In the genomic region with DNA sequence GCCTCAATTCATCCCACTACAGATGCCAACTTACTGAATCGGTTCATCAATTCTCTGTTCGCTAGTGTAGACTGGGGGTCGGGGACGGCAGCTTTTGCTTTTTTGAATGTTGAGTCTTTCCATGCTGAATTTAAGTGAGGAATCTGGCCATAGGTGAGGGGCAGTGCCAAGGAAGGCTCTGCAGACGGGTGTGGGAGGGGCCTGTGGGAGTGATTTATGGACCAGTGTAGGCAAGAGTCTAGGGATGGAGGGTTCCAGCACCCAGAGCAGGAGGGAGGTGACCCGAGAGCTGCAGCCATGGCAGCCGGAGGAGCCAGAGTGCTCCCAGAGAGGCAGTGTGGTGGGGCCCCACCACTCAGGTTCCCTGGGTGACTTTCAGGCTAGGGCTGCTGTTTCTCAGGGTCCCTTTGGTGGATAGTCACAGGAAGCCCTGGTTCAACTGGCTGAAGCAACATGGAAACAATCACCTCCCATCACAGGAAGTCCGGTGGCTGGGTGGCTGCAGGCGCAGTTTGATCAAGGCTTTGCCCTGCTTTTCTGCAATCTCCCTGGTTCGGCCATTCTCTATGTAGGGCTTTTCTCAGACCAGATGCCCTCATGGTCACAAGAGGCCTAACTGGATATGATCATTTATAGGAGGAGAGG, we compare ENCODE assay signal across 2 cellular contexts.
TF ChIP-seq lines count a peak whose summit lies in the region.

No MANE protein-coding gene starts in this region.

TF ChIP-seq in HEK293, 187 proteins besides CTCF, POLR2A, EP300 and RAD21:
- TF ChIP-seq EGR2 (tag by site-specific recombination; IDR thresholded peaks at IDR 0.05; ENCODE audit: low read depth) (peak; percentile 78), PRDM10 (tag by site-specific recombination; IDR thresholded peaks at IDR 0.05) (no peak), RBAK (tag by site-specific recombination; IDR thresholded peaks at IDR 0.05) (no peak)

TF ChIP-seq in H1, 55 proteins besides CTCF, POLR2A, EP300 and RAD21:
- no peak for TF ChIP-seq CBX8 (IDR thresholded peaks at IDR 0.05; ENCODE audit: borderline replicate concordance, low read depth, low read length)
- no peak for TF ChIP-seq FOSL1 (IDR thresholded peaks at IDR 0.05; ENCODE audit: insufficient read depth, low read depth, low read length)
- TF ChIP-seq SIX5 (IDR thresholded peaks at IDR 0.05; ENCODE audit: low read depth, low read length): no peak
- no peak for TF ChIP-seq HDAC6 (IDR thresholded peaks at IDR 0.05; ENCODE audit: low read depth, low read length)
- TF ChIP-seq PHF8 (conservative IDR thresholded peaks at IDR 0.05; ENCODE audit: low read depth, low read length): no peak
